ENCODE assay signal across 22 cellular contexts in the genomic region with DNA sequence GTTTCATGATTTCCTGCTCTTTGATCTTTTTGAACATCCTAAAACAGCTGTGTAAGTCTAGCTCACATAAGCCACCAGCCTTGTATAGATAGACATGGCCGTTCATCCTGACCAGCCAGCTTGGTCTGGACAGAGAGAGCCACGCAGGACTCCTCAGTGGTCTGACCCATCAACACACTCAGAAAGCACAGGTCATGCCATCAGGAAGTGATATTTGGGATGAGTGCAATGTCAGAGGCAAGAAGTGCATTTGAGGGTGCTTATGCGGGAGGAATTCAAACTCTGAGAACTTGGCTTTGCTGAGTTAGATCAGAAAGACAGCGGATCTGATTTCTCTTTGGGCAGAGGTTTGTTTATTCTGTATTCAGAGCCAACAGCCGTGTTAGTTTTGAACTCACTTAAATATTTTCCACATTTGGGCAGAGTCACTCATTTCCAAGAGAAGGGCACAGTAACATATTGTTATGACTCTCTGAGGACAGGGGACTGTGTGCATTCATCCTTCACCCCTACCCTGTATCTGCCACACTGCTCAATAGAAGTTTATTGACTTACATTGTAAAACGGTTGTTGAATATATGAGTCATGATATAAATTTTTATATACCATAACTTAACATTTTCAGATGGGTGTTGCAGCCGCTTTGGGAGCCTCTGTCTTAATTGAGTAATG.
DNase-seq lines count a peak whose midpoint lies in the region; ATAC-seq and TF ChIP-seq lines count a peak whose summit lies in the region.
"Had no signal": no experiment of that assay in that cellular context is flagged by ENCODE, and none has a peak within 500 bp of the region (broad histone marks: within the 10 kb centered on the region; RNA-seq: fewer than 3 reads in every experiment).

No MANE protein-coding gene starts in this region.

- peaks cover 20% of the 10 kb centered on the region for H3K4me1 Mint-ChIP-seq in chondrocyte (ENCODE audit: low read depth)
- H3K4me1 Mint-ChIP-seq: B cell had no signal

- CTCF ChIA-PET in GM10248 (lab: Yijun Ruan, JAX) = no interaction called here

- H3K9me3 Mint-ChIP-seq in chondrocyte (ENCODE audit: low read depth) = no peaks in the 10 kb centered on the region

- POLR2A ChIA-PET in GM10248 (lab: Yijun Ruan, JAX) = no interaction called here

- TF ChIP-seq CTCF in GM10248 (IDR thresholded peaks at IDR 0.05; ENCODE audit: control extremely low read depth, extremely low read depth, low read depth, missing control alignments) (no peak), chondrocyte (IDR thresholded peaks at IDR 0.05) (no peak)

- peaks cover 6% of the 10 kb centered on the region for H3K27me3 Mint-ChIP-seq in chondrocyte (ENCODE audit: low read depth)

- H3K36me3 Mint-ChIP-seq in chondrocyte (ENCODE audit: low read depth) = no peaks in the 10 kb centered on the region
- H3K36me3 Mint-ChIP-seq: CD4-positive, CD25-positive, alpha-beta regulatory T cell had no signal

- peak overlapping the region; percentile 10 for H3K27ac Mint-ChIP-seq in chondrocyte (ENCODE audit: unreplicated experiment)
- H3K27ac Mint-ChIP-seq: B cell; CD4-positive, CD25-positive, alpha-beta regulatory T cell had no signal

- no peak for ATAC-seq in left lobe of liver
- ATAC-seq: Right ventricle myocardium inferior, SK-N-SH treated with all-trans-retinoic acid at 6 μM for 48 hours had no signal

- peak; percentile 2 for DNase-seq in AG20443 (ENCODE audit: low spot score)
- DNase-seq in GM10248 (ENCODE audit: extremely low spot score) = peak; percentile 4
- DNase-seq in chondrocyte (ENCODE audit: low spot score) = no peak
- peak; percentile 7 for DNase-seq in left lobe of liver (ENCODE audit: low spot score)
- no peak for DNase-seq in stimulated activated CD4-positive, alpha-beta T cell treated with anti-CD3 and anti-CD28 coated beads, Interleukin-4, amount 100 ng/mL, for 24 hours
- DNase-seq in NCI-H1105 (lab: John Stamatoyannopoulos, UW) = no peak
- DNase-seq in GDM1 (lab: John Stamatoyannopoulos, UW) = no peak
- DNase-seq in NOMO-1 treated with dmso at 0.1 percent for 144 hours (lab: John Stamatoyannopoulos, UW; ENCODE audit: unreplicated experiment) = no peak
- DNase-seq: ACHN; Caco-2; CD4-positive, CD25-positive, alpha-beta regulatory T cell; DMS153; EL; HCEC 1CT; NCI-H1436 treated with DMSO at 0.1 percent for 48 hours; NCI-H2029 treated with DMSO at 0.1 percent for 48 hours; NCI-H2171 treated with DMSO at 0.1 percent for 48 hours; NCI-H446 treated with DMSO at 0.1 percent for 48 hours; NCI-H774 had no signal

- no peak overlapping the region for H3K4me3 Mint-ChIP-seq in chondrocyte (ENCODE audit: unreplicated experiment)
- H3K4me3 Mint-ChIP-seq: B cell; CD4-positive, CD25-positive, alpha-beta regulatory T cell had no signal

Comparison
In these comparisons a context has a peak if more than half of its experiments do, and no peak if none do; other contexts are left out.
1. DNase-seq: peak in AG20443 (single experiment), GM10248 (single experiment) and left lobe of liver (single experiment); none in chondrocyte (single experiment), stimulated activated CD4-positive, alpha-beta T cell treated with anti-CD3 and anti-CD28 coated beads, Interleukin-4, amount 100 ng/mL, for 24 hours (single experiment), NCI-H1105 (single experiment), GDM1 (single experiment) and NOMO-1 treated with dmso at 0.1 percent for 144 hours (single experiment).